In the genomic region with DNA sequence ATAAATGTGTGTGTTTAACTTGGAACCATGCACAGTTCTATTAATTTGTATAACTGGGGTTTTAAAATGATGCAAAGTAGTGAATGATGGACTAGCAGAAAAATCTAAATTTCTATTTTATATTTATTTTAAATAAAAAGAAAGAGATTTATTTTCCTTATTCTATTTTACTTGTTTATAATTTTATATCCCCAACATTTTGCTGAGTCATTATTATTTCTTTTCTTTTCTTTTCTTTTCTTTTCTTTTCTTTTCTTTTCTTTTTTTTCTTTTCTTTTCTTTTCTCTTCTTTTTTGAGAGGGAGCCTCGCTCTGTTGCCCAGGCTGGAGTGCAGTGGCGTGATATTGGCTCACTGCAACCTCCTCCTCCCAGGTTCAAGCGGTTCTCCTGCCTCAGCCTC, we compare ENCODE assay signal across 8 cellular contexts.
"Had no signal": no experiment of that assay in that cellular context is flagged by ENCODE, and none has a peak within 500 bp of the region (broad histone marks: within the 10 kb centered on the region; RNA-seq: fewer than 3 reads in every experiment).

No MANE protein-coding gene starts in this region.

- H3K36me3 ChIP-seq: HAP-1 had no signal

- H3K9ac ChIP-seq: GM23248 had no signal

- DNase-seq: GM23248, GOT3, H7, HFFc6, KG1 had no signal

- H2AFZ ChIP-seq: GM23248 had no signal

- FAIRE-seq: HTR-8/SVneo had no signal

- H3K4me3 ChIP-seq: GM23248, HAP-1 had no signal

- H3K4me1 ChIP-seq: HAP-1 had no signal

- ATAC-seq: HCT116 had no signal

- H3K27ac ChIP-seq: GM23248 had no signal

- H3K9me3 ChIP-seq: HAP-1 had no signal
